8 cellular contexts compared by ENCODE assay signal in the genomic region with DNA sequence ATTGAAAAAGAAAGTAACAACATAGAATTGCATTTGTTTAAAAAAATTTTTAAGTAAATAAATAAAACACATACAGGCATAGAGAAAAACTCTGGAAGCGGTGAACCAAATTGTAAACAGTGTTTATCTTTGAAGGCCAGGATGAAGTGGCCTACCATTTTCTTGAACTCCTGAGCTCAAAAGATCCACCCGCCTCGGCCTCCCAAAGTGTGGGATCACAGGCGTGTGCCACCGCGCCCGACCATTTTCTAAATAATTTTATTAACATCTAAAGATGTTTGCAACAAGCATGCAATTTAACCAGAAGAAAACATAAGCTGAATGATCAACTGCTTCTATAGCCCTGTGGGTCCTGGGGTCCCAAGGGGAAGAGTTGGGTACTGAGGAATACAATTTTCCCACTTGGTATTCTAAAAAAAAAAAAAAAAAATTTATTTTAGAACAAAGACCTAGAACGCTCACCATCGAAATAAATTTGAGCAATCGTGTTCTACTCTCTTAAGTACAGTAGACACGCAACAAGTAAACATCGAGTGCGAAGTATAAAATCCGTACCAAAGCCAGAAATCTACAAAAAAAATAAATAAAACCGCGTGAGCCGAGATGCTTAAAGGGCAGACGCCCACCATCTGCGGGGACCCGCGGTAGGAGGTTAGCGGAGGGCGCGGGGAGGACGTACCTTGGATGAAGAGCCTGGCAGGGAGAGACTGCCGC. TPM values are rescaled to one million over a fixed set of nuclear protein-coding genes. Genes with fewer than 3 reads are reported as not detected.
DNase-seq lines count a peak whose midpoint lies in the region; ATAC-seq, FAIRE-seq and TF ChIP-seq lines count a peak whose summit lies in the region.

No MANE protein-coding gene starts in this region.

- TF ChIP-seq POLR2A in endothelial cell of umbilical vein (IDR thresholded peaks at IDR 0.05; ENCODE audit: low read depth, low read length) (no peak), GM12891 (IDR thresholded peaks at IDR 0.05; ENCODE audit: low read depth, low read length) (no peak)

- FAIRE-seq in endothelial cell of umbilical vein (lab: Jason Lieb, UNC), result no peak
- FAIRE-seq in GM12891 (lab: Jason Lieb, UNC), result no peak

- no peak for DNase-seq in right atrium auricular region (ENCODE audit: low spot score)
- DNase-seq in left cardiac atrium, result no peak
- peak; percentile 6 for DNase-seq in SK-N-SH
- DNase-seq in endothelial cell of umbilical vein (ENCODE audit: low read depth, low spot score), result peak; percentile 42
- DNase-seq in ureter (ENCODE audit: low spot score), result no peak
- DNase-seq in GM12891 (ENCODE audit: insufficient read length, low spot score), result no peak

- TF ChIP-seq RAD21 in SK-N-SH (IDR thresholded peaks at IDR 0.05; ENCODE audit: low read length), result no peak

- no peaks in the 10 kb centered on the region for H3K36me3 ChIP-seq in right atrium auricular region
- H3K36me3 ChIP-seq in SK-N-SH (replicated peaks in 1 of 2; ENCODE audit: control insufficient read depth in 1 of 2, insufficient read depth in 2 of 2, low read length in 1 of 2), result no peaks in the 10 kb centered on the region
- H3K36me3 ChIP-seq in endothelial cell of umbilical vein (ENCODE audit: control insufficient read depth in 2 of 2, extremely low read depth in 1 of 2, insufficient read depth in 2 of 2, low read length in 2 of 2), result no peaks in the 10 kb centered on the region
- H3K36me3 ChIP-seq in neutrophil, result no peaks in the 10 kb centered on the region

- H4K20me1 ChIP-seq in SK-N-SH (ENCODE audit: insufficient read depth) (no peaks in the 10 kb centered on the region), endothelial cell of umbilical vein (replicated peaks; ENCODE audit: control insufficient read depth, extremely low read depth, insufficient read depth, low read length) (no peaks in the 10 kb centered on the region)

- WGBS in SK-N-SH (ENCODE audit: low lambda C conversion rate), result 4% methylated on average over 17 of the region's 26 CpGs

- no peaks in the 10 kb centered on the region for H3K9me3 ChIP-seq in right atrium auricular region
- no peaks in the 10 kb centered on the region for H3K9me3 ChIP-seq in SK-N-SH
- no peaks in the 10 kb centered on the region for H3K9me3 ChIP-seq in endothelial cell of umbilical vein (replicated peaks; ENCODE audit: control insufficient read depth, insufficient read depth, low read length)
- H3K9me3 ChIP-seq in neutrophil, result no peaks in the 10 kb centered on the region

- CTCF ChIA-PET in SK-N-SH (lab: Yijun Ruan, JAX) (interaction anchor here (0.9 to 1.7 kb wide), 4 partner anchors 8 to 356 kb away, joined by 3 to 5 read pairs (median 3); a partner anchor contains a TSS), endothelial cell of umbilical vein (lab: Charles Lee) (interaction anchor here (0.9 to 3.2 kb wide), 11 partner anchors 8 to 339 kb away, joined by 3 to 31 read pairs (median 5); a partner anchor contains a TSS)

- H3K4me1 ChIP-seq in right atrium auricular region (peaks cover 0 to 4% of the 10 kb centered on the region in 2 donors), SK-N-SH (ENCODE audit: control insufficient read depth in 1 of 2, insufficient read depth in 2 of 2, low read depth in 1 of 2, low read length in 1 of 2) (no peaks in the 10 kb centered on the region; a peak in 2 of 4 replicates), endothelial cell of umbilical vein (ENCODE audit: control insufficient read depth, extremely low read depth, insufficient read depth, low read length) (peaks cover 15% of the 10 kb centered on the region), neutrophil (ENCODE audit: control insufficient read depth in 1 of 2, insufficient read depth in 1 of 2, low read depth in 1 of 2, low read length in 1 of 2) (peaks cover 59 to 65% of the 10 kb centered on the region in 2 experiments)

- no peaks in the 10 kb centered on the region for H3K9me1 ChIP-seq in endothelial cell of umbilical vein (replicated peaks; ENCODE audit: control insufficient read depth, extremely low read depth, insufficient read depth, low read length)

- dilution Hi-C loops in endothelial cell of umbilical vein (cut with MboI; ENCODE audit: extremely low pct_ligation_motif_present, low sequenced_read_pairs), result no loop called here

- H3F3A ChIP-seq in SK-N-SH (replicated peaks; ENCODE audit: insufficient read depth), result no peaks in the 10 kb centered on the region

- POLR2A ChIA-PET in SK-N-SH (lab: Yijun Ruan, JAX) (interaction anchor here (0.6 kb wide), 1 partner anchor 350 kb away, joined by 6 read pairs; no protein-coding TSS in a partner anchor), endothelial cell of umbilical vein (lab: Charles Lee) (interaction anchor here (1.5 kb wide), 1 partner anchor 291 kb away, joined by 3 read pairs; a partner anchor contains a TSS)

- peak overlapping the region; percentile 73 for H3K9ac ChIP-seq in SK-N-SH
- peak overlapping the region; percentile 88 for H3K9ac ChIP-seq in endothelial cell of umbilical vein (replicated peaks; ENCODE audit: extremely low read depth, insufficient read depth, low read length)

- H3K27me3 ChIP-seq in right atrium auricular region (no peaks in the 10 kb centered on the region), SK-N-SH (ENCODE audit: insufficient read depth) (no peaks in the 10 kb centered on the region), endothelial cell of umbilical vein (ENCODE audit: control insufficient read depth in 2 of 2, insufficient read depth in 2 of 2, low read length in 2 of 2) (no peaks in the 10 kb centered on the region), neutrophil (no peaks in the 10 kb centered on the region)

- peak overlapping the region; percentile 74 for H2AFZ ChIP-seq in SK-N-SH (ENCODE audit: low read depth)
- peak overlapping the region; percentile 21 for H2AFZ ChIP-seq in endothelial cell of umbilical vein (ENCODE audit: low read depth, low read length)

- no peaks in the 10 kb centered on the region for H3K9me2 ChIP-seq in SK-N-SH

- intact Hi-C loops in left cardiac atrium (cut with DNase I) (loop anchor here in 1 of 2 donors (5.0 kb wide), 1 partner anchor 340 kb away; no protein-coding TSS in a partner anchor), endothelial cell of umbilical vein (cut with micrococcal nuclease) (loop anchor here (1.0 to 5.0 kb wide), 6 partner anchors 70 to 355 kb away; a partner anchor contains a TSS)

- ATAC-seq in left cardiac atrium (no peak), GM21737 (IDR thresholded peaks at IDR 0.05; ENCODE audit: unreplicated experiment) (no peak)

- TSS peak; percentile 41 for BruUV-seq in endothelial cell of umbilical vein (replicated peaks; lab: Mats Ljungman, UMichigan)

- peaks cover 54% of the 10 kb centered on the region for H3K79me2 ChIP-seq in SK-N-SH (ENCODE audit: insufficient read depth)
- peaks cover 54% of the 10 kb centered on the region for H3K79me2 ChIP-seq in endothelial cell of umbilical vein (ENCODE audit: control insufficient read depth, insufficient read depth, low read length)

- TF ChIP-seq EP300 in SK-N-SH (IDR thresholded peaks at IDR 0.05; ENCODE audit: borderline replicate concordance in 1 of 2, low read depth in 1 of 2, low read length in 1 of 2), result no peak

- H3K27ac ChIP-seq in right atrium auricular region (peak overlapping the region; percentile 88 to 93), SK-N-SH (ENCODE audit: low read depth in 2 of 2, low read length in 1 of 2) (peak overlapping the region; percentile 39 to 62; a peak in 3 of 4 replicates), endothelial cell of umbilical vein (ENCODE audit: insufficient read depth, low read depth, low read length) (peak overlapping the region; percentile 89), neutrophil (peak overlapping the region; percentile 88)

- H3K4me2 ChIP-seq in SK-N-SH, result peak overlapping the region; percentile 70
- H3K4me2 ChIP-seq in endothelial cell of umbilical vein (ENCODE audit: insufficient read depth, low read length), result peak overlapping the region; percentile 97

- TF ChIP-seq CTCF in right atrium auricular region (IDR thresholded peaks at IDR 0.05), result no peak
- no peak for TF ChIP-seq CTCF in SK-N-SH (IDR thresholded peaks at IDR 0.05)
- TF ChIP-seq CTCF in endothelial cell of umbilical vein (IDR thresholded peaks at IDR 0.05; ENCODE audit: extremely low read depth in 1 of 2, insufficient read depth in 1 of 2, low read depth in 1 of 2, low read length in 2 of 2), result no peak
- no peak for TF ChIP-seq CTCF in neutrophil (IDR thresholded peaks at IDR 0.05)

- H3K4me3 ChIP-seq in right atrium auricular region (peak overlapping the region; percentile 62 to 76), SK-N-SH (ENCODE audit: low read depth in 2 of 2, low read length in 1 of 2) (peak overlapping the region; percentile 64 to 68), endothelial cell of umbilical vein (replicated peaks in 1 of 3; ENCODE audit: insufficient read depth in 1 of 3, low read depth in 1 of 3, low read length in 3 of 3) (peak overlapping the region; percentile 79 to 96 (median 88)), neutrophil (ENCODE audit: low read depth in 1 of 2, low read length in 1 of 2) (peak overlapping the region; percentile 77 to 93)

TF ChIP-seq in endothelial cell of umbilical vein, 7 proteins besides CTCF, POLR2A, EP300 and RAD21 (continues in another document):
- TF ChIP-seq EZH2 (IDR thresholded peaks at IDR 0.05; ENCODE audit: borderline replicate concordance, low read depth, low read length, severe bottlenecking) (no peak), FOS (IDR thresholded peaks at IDR 0.05; ENCODE audit: borderline replicate concordance, insufficient read depth, low read length) (no peak), MYC (IDR thresholded peaks at IDR 0.05; ENCODE audit: low read depth, low read length) (no peak)

TF ChIP-seq in GM12891, 5 proteins besides CTCF, POLR2A, EP300 and RAD21 (continues in another document):
- TF ChIP-seq TAF1 (IDR thresholded peaks at IDR 0.05; ENCODE audit: low read depth, low read length), result no peak
- no peak for TF ChIP-seq PAX5 (IDR thresholded peaks at IDR 0.05; ENCODE audit: insufficient read depth, low read length, severe bottlenecking)
- TF ChIP-seq SPI1 (IDR thresholded peaks at IDR 0.05; ENCODE audit: low read depth, low read length), result no peak
- TF ChIP-seq POU2F2 (IDR thresholded peaks at IDR 0.05; ENCODE audit: low read depth, low read length), result no peak

RNA-seq across cellular contexts. Expression of a gene that starts 0.5 kb away (rescaled TPM):
- total RNA-seq in right atrium auricular region, result 10 to 100 TPM in 1 of 2 donors, 1 to 10 TPM in 1; 6.1 to 10.4 TPM
- 1 to 10 TPM; 7.1 to 9.1 TPM for total RNA-seq in left cardiac atrium
- polyA plus RNA-seq in SK-N-SH (2012; rRNA removed), result 2.6 and 3.0 TPM in 2 replicates
- polyA plus RNA-seq in SK-N-SH (2012; cell fraction: cytosol; rRNA removed), result 3.0 and 3.6 TPM in 2 replicates
- polyA plus RNA-seq in SK-N-SH (2012; cell fraction: nucleus; rRNA removed), result 2.8 and 9.2 TPM in 2 replicates
- 41.1 and 43.3 TPM in 2 replicates for total RNA-seq in endothelial cell of umbilical vein
- polyA plus RNA-seq in endothelial cell of umbilical vein, result 5.9 and 8.9 TPM in 2 replicates
- 13.9 and 15.1 TPM in 2 replicates for polyA plus RNA-seq in endothelial cell of umbilical vein (2011; cell fraction: cytosol; rRNA removed)
- 35.7 and 41.5 TPM in 2 replicates for polyA plus RNA-seq in endothelial cell of umbilical vein (2011; cell fraction: nucleus; rRNA removed)
- polyA plus RNA-seq in endothelial cell of umbilical vein (2012), result 19.6 and 25.0 TPM in 2 replicates
- 9.0 and 9.4 TPM in 2 replicates for polyA minus RNA-seq in endothelial cell of umbilical vein
- 34.0 TPM for polyA minus RNA-seq in endothelial cell of umbilical vein (2011; cell fraction: cytosol; rRNA and poly(A)+ RNA removed)
- polyA minus RNA-seq in endothelial cell of umbilical vein (2011; cell fraction: nucleus; rRNA and poly(A)+ RNA removed), result 38.1 and 39.3 TPM in 2 replicates
- total RNA-seq in ureter, result 26.1 TPM
- polyA plus RNA-seq in GM12891 (2012; ENCODE audit: low read depth, missing spikeins), result 20.8 TPM

Comparison
In these comparisons a context has a peak if more than half of its experiments do, and no peak if none do; other contexts are left out.
1. DNase-seq: peak in SK-N-SH (single experiment) and endothelial cell of umbilical vein (single experiment); none in right atrium auricular region (single experiment), left cardiac atrium (single experiment), ureter (single experiment) and GM12891 (single experiment).
2. Peak in every context shown above with its lines, with median percentiles within 50 percentile points of each other: H3K27ac ChIP-seq and H3K4me3 ChIP-seq.